ENCODE assay signal across 25 cellular contexts in the genomic region with DNA sequence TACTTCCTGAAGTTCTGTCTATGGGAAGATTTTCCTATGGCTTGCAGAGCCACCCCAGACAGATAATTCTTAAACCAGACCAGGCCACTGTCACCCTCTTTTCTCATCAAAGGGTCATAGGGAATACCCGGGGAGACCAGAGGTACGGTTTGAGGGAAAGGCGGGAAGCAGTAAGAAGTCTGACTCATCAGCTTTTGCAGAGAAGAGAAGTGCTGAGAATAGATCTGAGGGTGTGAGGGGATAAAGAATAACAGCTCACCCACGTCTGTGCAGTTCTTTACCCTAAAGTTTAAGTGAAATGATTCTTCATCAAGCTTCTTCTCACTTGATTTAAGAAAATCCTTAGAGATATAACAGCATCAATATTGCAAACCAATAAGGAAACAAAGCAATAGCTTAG.
"Had no signal": no experiment of that assay in that cellular context is flagged by ENCODE, and none has a peak within 500 bp of the region (broad histone marks: within the 10 kb centered on the region; RNA-seq: fewer than 3 reads in every experiment).

No MANE protein-coding gene starts in this region.

- H3K4me3 Mint-ChIP-seq: dendritic cell treated with granulocyte-macrophage colony-stimulating factor and Interleukin-4, amounts not matched to agents 40 ng/mL and 50 ng/mL, for 4 days; effector memory CD8-positive, alpha-beta T cell; neural crest cell; stimulated activated memory B cell treated with anti-CD40 and anti-IgM and Interleukin-4, amounts not matched to agents 10 μg/mL and 1 μg/mL and 100 μg/mL, for 72 hours; stimulated activated naive CD8-positive, alpha-beta T cell treated with anti-CD3 and anti-CD28 coated beads, Interleukin-15, Interleukin-2, amounts not matched to agents 100 ng/mL and 50 ng/mL, for 24 hours had no signal

- H3K27ac Mint-ChIP-seq: dendritic cell treated with granulocyte-macrophage colony-stimulating factor and Interleukin-4, amounts not matched to agents 40 ng/mL and 50 ng/mL, for 4 days; effector memory CD8-positive, alpha-beta T cell; naive thymus-derived CD4-positive, alpha-beta T cell; stimulated activated memory B cell treated with anti-CD40 and anti-IgM and Interleukin-4, amounts not matched to agents 10 μg/mL and 1 μg/mL and 100 μg/mL, for 72 hours; stimulated activated naive CD8-positive, alpha-beta T cell treated with anti-CD3 and anti-CD28 coated beads, Interleukin-15, Interleukin-2, amounts not matched to agents 100 ng/mL and 50 ng/mL, for 24 hours had no signal

- H3K4me2 ChIP-seq: smooth muscle cell had no signal

- H3K27me3 Mint-ChIP-seq: effector memory CD8-positive, alpha-beta T cell; stimulated activated memory B cell treated with anti-CD40 and anti-IgM and Interleukin-4, amounts not matched to agents 10 μg/mL and 1 μg/mL and 100 μg/mL, for 72 hours; stimulated activated naive CD8-positive, alpha-beta T cell treated with anti-CD3 and anti-CD28 coated beads, Interleukin-15, Interleukin-2, amounts not matched to agents 100 ng/mL and 50 ng/mL, for 24 hours had no signal

- H3K4me3 ChIP-seq: esophagus squamous epithelium, gastroesophageal sphincter, left ventricle myocardium inferior, lung, right atrium auricular region, smooth muscle cell, testis, transverse colon had no signal

- H3K27ac ChIP-seq: epithelial cell of prostate, esophagus squamous epithelium, gastroesophageal sphincter, left ventricle myocardium inferior, right atrium auricular region, testis, transverse colon had no signal

- H3K36me3 ChIP-seq: esophagus squamous epithelium, gastroesophageal sphincter, left ventricle myocardium inferior, right atrium auricular region, transverse colon had no signal

- H3K9me3 Mint-ChIP-seq: dendritic cell treated with granulocyte-macrophage colony-stimulating factor and Interleukin-4, amounts not matched to agents 40 ng/mL and 50 ng/mL, for 4 days; effector memory CD8-positive, alpha-beta T cell; neural crest cell; stimulated activated memory B cell treated with anti-CD40 and anti-IgM and Interleukin-4, amounts not matched to agents 10 μg/mL and 1 μg/mL and 100 μg/mL, for 72 hours; stimulated activated naive CD8-positive, alpha-beta T cell treated with anti-CD3 and anti-CD28 coated beads, Interleukin-15, Interleukin-2, amounts not matched to agents 100 ng/mL and 50 ng/mL, for 24 hours had no signal

- H3K27me3 ChIP-seq: esophagus squamous epithelium, gastroesophageal sphincter, right atrium auricular region, testis, transverse colon had no signal

- ATAC-seq: effector memory CD8-positive, alpha-beta T cell; gastroesophageal sphincter; left cardiac atrium; naive thymus-derived CD4-positive, alpha-beta T cell; stimulated activated memory B cell treated with anti-CD40 and anti-IgM and Interleukin-4, amounts not matched to agents 10 μg/mL and 1 μg/mL and 100 μg/mL, for 72 hours had no signal

- H3K9me3 ChIP-seq: esophagus squamous epithelium, gastroesophageal sphincter, left ventricle myocardium inferior, right atrium auricular region, testis, transverse colon had no signal

- DNase-seq: cerebellar nuclear complex; effector memory CD8-positive, alpha-beta T cell; esophagus squamous epithelium; foreskin fibroblast; glutamatergic neuron; kidney; left cardiac atrium; left ventricle myocardium inferior; mesenchymal stem cell; midbrain; naive thymus-derived CD4-positive, alpha-beta T cell; posterior cingulate gyrus; stimulated activated CD4-positive, alpha-beta T cell treated with anti-CD3 and anti-CD28 coated beads, Interleukin-2, amount 100 ng/mL, for 48 hours; stimulated activated CD8-positive, alpha-beta memory T cell treated with anti-CD3 and anti-CD28 coated beads, Interleukin-4, amount 100 ng/mL, for 48 hours; testis; transverse colon had no signal
